ENCODE assay signal across 9 cellular contexts in the genomic region with DNA sequence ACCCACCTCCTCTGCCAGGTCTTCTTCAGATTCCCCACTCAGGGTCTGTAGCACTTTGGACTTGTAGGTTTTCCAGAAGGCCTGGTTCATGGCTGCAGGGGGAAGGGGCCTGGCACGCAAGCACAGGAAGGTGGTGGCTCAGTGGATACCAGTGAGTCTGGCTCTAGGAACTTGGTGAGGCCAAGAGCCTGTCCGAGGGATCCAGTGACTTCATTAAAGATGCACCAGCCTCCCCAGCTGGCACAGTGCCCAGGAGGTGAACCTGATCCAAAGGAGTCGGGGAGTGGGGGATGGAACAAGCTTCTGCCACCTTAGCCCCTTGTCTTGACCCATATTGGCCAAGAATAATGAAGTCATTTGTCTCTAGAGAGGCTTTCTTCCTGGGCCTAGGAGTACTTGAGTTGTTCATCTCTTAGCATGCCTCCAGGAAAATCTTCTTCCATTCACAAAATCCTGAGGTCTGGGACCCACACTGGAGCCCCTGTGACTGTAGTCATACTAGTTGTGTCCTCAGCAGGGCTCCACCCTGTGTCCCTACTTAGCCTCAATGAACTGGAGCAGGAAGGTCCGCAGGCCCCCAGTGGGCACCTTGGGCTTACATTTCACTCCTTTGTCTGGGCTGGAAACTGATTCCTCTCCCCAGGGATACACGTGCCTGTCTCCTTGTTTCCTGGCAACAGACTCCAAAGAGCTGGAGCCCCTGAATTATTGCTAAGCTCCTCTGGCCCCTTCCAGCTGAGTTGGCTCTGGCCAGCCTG. TPM values are rescaled to one million over a fixed set of nuclear protein-coding genes. Genes with fewer than 3 reads are reported as not detected.
DNase-seq lines count a peak whose midpoint lies in the region; ATAC-seq and TF ChIP-seq lines count a peak whose summit lies in the region.
"Had no signal": no experiment of that assay in that cellular context is flagged by ENCODE, and none has a peak within 500 bp of the region (broad histone marks: within the 10 kb centered on the region; RNA-seq: fewer than 3 reads in every experiment).

A gene (minus strand): TSS at position 554 of the 758 bp plus-strand sequence. CDS start 464 bp downstream, at position 90.

- H3K36me3 ChIP-seq in DND-41 (ENCODE audit: insufficient read depth, low read length) (peaks cover 5% of the 10 kb centered on the region), mucosa of descending colon (ENCODE audit: low read depth) (no peaks in the 10 kb centered on the region)

- no peaks in the 10 kb centered on the region for H3K9me3 ChIP-seq in DND-41 (ENCODE audit: insufficient read depth, low read length, severe bottlenecking)
- no peaks in the 10 kb centered on the region for H3K9me3 ChIP-seq in mucosa of descending colon

- in situ Hi-C loops in GM13977 (cut with MboI; ENCODE audit: low pct_unique_long_range_greater_than_20kb, low sequenced_read_pairs, unreplicated experiment) = no loop called here

- H3K27me3 ChIP-seq in DND-41 (ENCODE audit: insufficient read depth, low read length, poor library complexity) = peaks cover 13% of the 10 kb centered on the region

- peaks cover 29% of the 10 kb centered on the region for H3K4me1 ChIP-seq in DND-41 (ENCODE audit: insufficient read depth, low read length)
- peaks cover 6% of the 10 kb centered on the region for H3K4me1 ChIP-seq in mucosa of descending colon (ENCODE audit: low read depth)

- H3K9ac ChIP-seq in DND-41 (ENCODE audit: low read depth, low read length) = peak within 1 kb of the TSS; percentile 83

- ATAC-seq in DND-41 (ENCODE audit: insufficient read depth, low read depth) = no peak
- no peak for ATAC-seq in mucosa of descending colon

- no peak for TF ChIP-seq CTCF in DND-41 (IDR thresholded peaks at IDR 0.05; ENCODE audit: borderline replicate concordance, extremely low read depth, low read length, poor library complexity, severe bottlenecking)
- no peak for TF ChIP-seq CTCF in cardiac fibroblast (IDR thresholded peaks at IDR 0.05; ENCODE audit: low read depth, low read length)
- TF ChIP-seq CTCF in mucosa of descending colon (IDR thresholded peaks at IDR 0.05) = no peak
- no peak for TF ChIP-seq CTCF in GM13977 (IDR thresholded peaks at IDR 0.05; ENCODE audit: extremely low read depth, insufficient read depth, missing control alignments)

- H2AFZ ChIP-seq in DND-41 (ENCODE audit: low read depth, low read length) = peak within 1 kb of the TSS; percentile 95

- intact Hi-C loops in mucosa of descending colon (cut with DNase I, micrococcal nuclease) = loop anchor here in 1 of 2 donors (2.0 kb wide), 1 partner anchor 66 kb away; a partner anchor contains a TSS

- peaks cover 3% of the 10 kb centered on the region; the same call in 1 of the 2 replicates for H3K79me2 ChIP-seq in DND-41 (ENCODE audit: insufficient read depth, low read length)

- H3K4me3 ChIP-seq in DND-41 (ENCODE audit: low read depth in 1 of 2, low read length in 2 of 2) = peak within 1 kb of the TSS; percentile 56 to 84; a peak in 3 of 4 replicates
- peak within 1 kb of the TSS; percentile 78 to 93 for H3K4me3 ChIP-seq in cardiac fibroblast (replicated peaks in 1 of 2; ENCODE audit: low read depth in 2 of 2, low read length in 2 of 2)
- H3K4me3 ChIP-seq in mucosa of descending colon = peak within 1 kb of the TSS; percentile 40

- no peaks in the 10 kb centered on the region for H4K20me1 ChIP-seq in DND-41 (ENCODE audit: insufficient read depth, low read length)

- H3K27ac ChIP-seq in DND-41 (ENCODE audit: low read length) = peak within 1 kb of the TSS; percentile 45; the same call in 1 of the 2 replicates

- DNase-seq in DND-41 (no peak), NCI-H2107 (lab: John Stamatoyannopoulos, UW) (peak; percentile 74), cardiac fibroblast (ENCODE audit: low read depth in 2 of 2) (no peak), mucosa of descending colon (no peak), cortex of kidney (lab: John Stamatoyannopoulos, UW) (no peak), GM13977 (ENCODE audit: low spot score) (no peak), NCI-H1048 (lab: John Stamatoyannopoulos, UW) (no peak)
- no peak for DNase-seq in stimulated activated CD4-positive, alpha-beta T cell treated with anti-CD3 and anti-CD28 coated beads, Interleukin-1b, Interleukin-23, amount 100 ng/mL, for 48 hours

- H3K4me2 ChIP-seq in DND-41 (ENCODE audit: insufficient read depth, low read length) = peak within 1 kb of the TSS; percentile 81

RNA-seq across cellular contexts. Expression of the gene that starts here (rescaled TPM):
- total RNA-seq in mucosa of descending colon = not detected
- total RNA-seq: SK-MEL-5 had no signal
